Comparison of ENCODE assay signal across 22 cellular contexts in genomic region chr14:74691456-74691855, GRCh38.
"Had no signal": no experiment of that assay in that cellular context is flagged by ENCODE, and none has a peak within 500 bp of the region (broad histone marks: within the 10 kb centered on the region; RNA-seq: fewer than 3 reads in every experiment).

No MANE protein-coding gene starts in this region.

- H3K27ac ChIP-seq: breast epithelium, epithelial cell of prostate, suprapubic skin had no signal

- H3K9me3 Mint-ChIP-seq: activated naive CD4-positive, alpha-beta T cell treated with anti-CD3 and anti-CD28 coated beads for 36 hours; activated T-cell treated with anti-CD3 and anti-CD28 coated beads, Interleukin-2, amount 50 U/mL, for 4 hours; endodermal cell; nephron; stimulated activated naive CD8-positive, alpha-beta T cell treated with anti-CD3 and anti-CD28 coated beads, Interleukin-15, Interleukin-2, amounts not matched to agents 100 ng/mL and 50 ng/mL, for 24 hours; type B pancreatic cell had no signal

- DNase-seq: activated CD4-positive, alpha-beta T cell treated with anti-CD3 and anti-CD28 coated beads, Interleukin-2, amount 50 U/mL, for 1 hour; activated CD8-positive, alpha-beta memory T cell treated with anti-CD3 and anti-CD28 coated beads, Interleukin-2, amount 50 U/mL, for 4 hours; activated naive CD4-positive, alpha-beta T cell treated with anti-CD3 and anti-CD28 coated beads for 36 hours; activated T-cell treated with anti-CD3 and anti-CD28 coated beads, Interleukin-2, amount 50 U/mL, for 4 hours; dermis blood vessel endothelial cell; endodermal cell; head of caudate nucleus; kidney glomerular epithelial cell; occipital lobe; small intestine; stimulated activated CD4-positive, alpha-beta T cell treated with anti-CD3 and anti-CD28 coated beads, Interleukin-15, amount 100 ng/mL, for 24 hours; stimulated activated CD4-positive, alpha-beta T cell treated with anti-CD3 and anti-CD28 coated beads, Interleukin-2, amount 100 ng/mL, for 48 hours; T-helper 1 cell; T1000 had no signal

- H3K4me3 ChIP-seq: breast epithelium, suprapubic skin had no signal

- H3K27me3 ChIP-seq: breast epithelium, suprapubic skin had no signal

- H3K9me3 ChIP-seq: breast epithelium, suprapubic skin had no signal

- H3K27ac Mint-ChIP-seq: activated naive CD4-positive, alpha-beta T cell treated with anti-CD3 and anti-CD28 coated beads for 36 hours; endodermal cell; progenitor cell of endocrine pancreas; stimulated activated naive CD8-positive, alpha-beta T cell treated with anti-CD3 and anti-CD28 coated beads, Interleukin-15, Interleukin-2, amounts not matched to agents 100 ng/mL and 50 ng/mL, for 24 hours; type B pancreatic cell had no signal

- ATAC-seq: activated CD4-positive, CD25-positive, alpha-beta regulatory T cell treated with anti-CD3 and anti-CD28 coated beads, Interleukin-2, amount 50 U/mL, for 24 hours; activated T-cell treated with anti-CD3 and anti-CD28 coated beads, Interleukin-2, amount 50 U/mL, for 4 hours had no signal

- H3K27me3 Mint-ChIP-seq: progenitor cell of endocrine pancreas; stimulated activated naive CD8-positive, alpha-beta T cell treated with anti-CD3 and anti-CD28 coated beads, Interleukin-15, Interleukin-2, amounts not matched to agents 100 ng/mL and 50 ng/mL, for 24 hours; type B pancreatic cell had no signal

- H3K4me1 Mint-ChIP-seq: nephron had no signal

- H3K4me3 Mint-ChIP-seq: activated naive CD4-positive, alpha-beta T cell treated with anti-CD3 and anti-CD28 coated beads for 36 hours; activated T-cell treated with anti-CD3 and anti-CD28 coated beads, Interleukin-2, amount 50 U/mL, for 4 hours; endodermal cell; nephron; stimulated activated naive CD8-positive, alpha-beta T cell treated with anti-CD3 and anti-CD28 coated beads, Interleukin-15, Interleukin-2, amounts not matched to agents 100 ng/mL and 50 ng/mL, for 24 hours; type B pancreatic cell had no signal

- H3K4me1 ChIP-seq: breast epithelium, suprapubic skin had no signal

- H3K36me3 ChIP-seq: breast epithelium had no signal
